ENCODE assay signal across 22 cellular contexts in the genomic region with DNA sequence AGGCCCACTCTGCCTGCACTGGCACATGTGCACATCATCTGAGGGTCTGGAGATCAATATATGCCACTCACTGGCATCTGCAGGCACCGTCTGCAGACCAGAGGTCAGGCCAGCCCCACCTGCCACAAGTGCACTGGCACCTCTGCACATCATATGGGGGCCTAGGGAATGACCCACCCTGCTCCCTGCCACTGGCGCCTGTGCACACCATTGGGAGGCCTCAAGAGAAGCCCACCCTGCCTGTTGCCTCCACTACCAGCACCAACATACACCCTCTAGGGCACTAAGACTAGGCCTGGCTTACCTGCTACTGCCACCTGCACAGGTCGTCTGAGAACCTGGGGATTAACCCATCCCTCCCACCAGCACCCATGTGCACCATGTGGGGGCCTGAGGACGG.
DNase-seq lines count a peak whose midpoint lies in the region; ATAC-seq, FAIRE-seq and TF ChIP-seq lines count a peak whose summit lies in the region.
"Had no signal": no experiment of that assay in that cellular context is flagged by ENCODE, and none has a peak within 500 bp of the region (broad histone marks: within the 10 kb centered on the region; RNA-seq: fewer than 3 reads in every experiment).

No MANE protein-coding gene starts in this region.

- no peak for TF ChIP-seq RAD21 in HCT116 (IDR thresholded peaks at IDR 0.05; ENCODE audit: low read depth)

- no peaks in the 10 kb centered on the region for H4K20me1 ChIP-seq in HCT116 (ENCODE audit: insufficient read depth)
- H4K20me1 ChIP-seq in PC-3 (ENCODE audit: low read length): no peaks in the 10 kb centered on the region
- no peaks in the 10 kb centered on the region for H4K20me1 ChIP-seq in fibroblast of lung (ENCODE audit: control insufficient read depth, extremely low read depth, insufficient read depth, low read length)

- FAIRE-seq in frontal cortex (lab: Jason Lieb, UNC): no peak
- FAIRE-seq: GM12892, GM19239, H54, HTR-8/SVneo had no signal

- H3K79me2 ChIP-seq in HCT116 (ENCODE audit: insufficient read depth, low read length): no peaks in the 10 kb centered on the region
- no peaks in the 10 kb centered on the region for H3K79me2 ChIP-seq in PC-3 (ENCODE audit: low read length)
- peaks cover 2% of the 10 kb centered on the region for H3K79me2 ChIP-seq in fibroblast of lung (ENCODE audit: control insufficient read depth, insufficient read depth, low read length)

- no peak for ATAC-seq in HCT116
- ATAC-seq in PC-3: no peak
- ATAC-seq in aorta (ENCODE audit: low FRiP score): peak; percentile 33
- ATAC-seq: Panc1 had no signal

- H3K9ac ChIP-seq in HCT116 (ENCODE audit: low read length) (no peak overlapping the region), PC-3 (ENCODE audit: low read length) (no peak overlapping the region), fibroblast of lung (ENCODE audit: insufficient read depth, low read length) (no peak overlapping the region)

- peaks cover 5% of the 10 kb centered on the region for H3F3A ChIP-seq in PC-3 (ENCODE audit: low read length, unreplicated experiment)

- H3K4me2 ChIP-seq in HCT116 (ENCODE audit: low read length): 0 out of 2 replicates have a peak overlapping the region, but pooled peaks have one; percentile 62
- no peak overlapping the region for H3K4me2 ChIP-seq in PC-3 (ENCODE audit: low read length)
- H3K4me2 ChIP-seq in fibroblast of lung (ENCODE audit: extremely low read depth, insufficient read depth, low read length): no peak overlapping the region

- WGBS in aorta, 2 donors: 91 to 94% methylated on average over 4 of the region's 4 CpGs

- POLR2A ChIA-PET in HCT116 (lab: Charles Lee) (no interaction called here), PC-3 (lab: Charles Lee; ENCODE audit: unreplicated experiment) (no interaction called here)

- intact Hi-C loops in HCT116 (cut with micrococcal nuclease): loop anchor here (10.0 kb wide), 1 partner anchor 373 kb away; no protein-coding TSS in a partner anchor
- intact Hi-C loops in PC-3 (cut with micrococcal nuclease): no loop called here
- intact Hi-C loops in aorta (cut with DNase I): no loop called here

- H3K4me3 ChIP-seq in HCT116 (replicated peaks in 1 of 2; ENCODE audit: low read depth in 1 of 2, low read length in 2 of 2) (no peak overlapping the region), PC-3 (ENCODE audit: low read length) (no peak overlapping the region), fibroblast of lung (replicated peaks in 1 of 4; ENCODE audit: control extremely low read depth in 1 of 4, insufficient read depth in 1 of 4, low read depth in 3 of 4, low read length in 4 of 4) (no peak overlapping the region), aorta (ENCODE audit: low read length in 2 of 2) (no peak overlapping the region)

- H3K4me1 ChIP-seq in HCT116 (ENCODE audit: control insufficient read depth in 1 of 2, insufficient read depth in 2 of 2, low read length in 2 of 2) (peaks cover 7 to 30% of the 10 kb centered on the region in 2 experiments; a peak in 3 of 4 replicates), PC-3 (ENCODE audit: insufficient read depth, low read length) (peaks cover 41% of the 10 kb centered on the region), fibroblast of lung (ENCODE audit: control insufficient read depth, extremely low read depth, insufficient read depth, low read length) (peaks cover 12% of the 10 kb centered on the region), aorta (ENCODE audit: control insufficient read depth in 1 of 2, insufficient read depth in 2 of 2, low read length in 2 of 2) (no peaks in the 10 kb centered on the region)

- H3K27ac ChIP-seq in HCT116 (ENCODE audit: low read depth, low read length): no peak overlapping the region
- 0 out of 2 replicates have a peak overlapping the region, but pooled peaks have one; percentile 52 for H3K27ac ChIP-seq in PC-3 (ENCODE audit: low read length)
- peak overlapping the region; percentile 20 for H3K27ac ChIP-seq in fibroblast of lung (ENCODE audit: insufficient read depth, low read length)
- no peak overlapping the region for H3K27ac ChIP-seq in aorta (ENCODE audit: low read depth in 1 of 2, low read length in 2 of 2)

- DNase-seq in HCT116 (ENCODE audit: low read depth, low spot score) (no peak), PC-3 (no peak), fibroblast of lung (ENCODE audit: low read depth in 2 of 2) (no peak), aorta (no peak), NCI-H446 (lab: John Stamatoyannopoulos, UW) (no peak), GDM1 (lab: John Stamatoyannopoulos, UW) (no peak), frontal cortex (ENCODE audit: low spot score in 2 of 2) (no peak)
- DNase-seq: ACHN; BE2C; CD8-positive, alpha-beta memory T cell; DMS 273 treated with DMSO at 0.1 percent for 48 hours; DMS79 treated with DMSO at 0.1 percent for 48 hours; KG1; MM.1S; NCI-H2029; NCI-H526 treated with DMSO at 0.1 percent for 48 hours; T-helper 1 cell had no signal

- TF ChIP-seq POLR2A in HCT116 (IDR thresholded peaks at IDR 0.05; ENCODE audit: borderline replicate concordance, extremely low read depth, insufficient read depth, insufficient read length): no peak

- H3K36me3 ChIP-seq in HCT116 (ENCODE audit: control insufficient read depth in 1 of 2, insufficient read depth in 2 of 2, low read length in 2 of 2) (no peaks in the 10 kb centered on the region), PC-3 (ENCODE audit: low read depth, low read length) (no peaks in the 10 kb centered on the region), fibroblast of lung (ENCODE audit: control insufficient read depth, insufficient read depth, low read length) (no peaks in the 10 kb centered on the region), aorta (ENCODE audit: control insufficient read depth in 1 of 2, insufficient read depth in 2 of 2, low read length in 1 of 2) (peaks cover 0 to 2% of the 10 kb centered on the region in 2 donors)
- H3K36me3 ChIP-seq: BE2C had no signal

- no peak for TF ChIP-seq CTCF in HCT116 (IDR thresholded peaks at IDR 0.05 in 2 of 3, conservative IDR thresholded peaks at IDR 0.05 in 1 of 3; ENCODE audit: borderline replicate concordance in 1 of 3, insufficient read depth in 1 of 3, low read depth in 2 of 3, low read length in 2 of 3)
- TF ChIP-seq CTCF in PC-3 (conservative IDR thresholded peaks at IDR 0.05; ENCODE audit: low read depth, low read length): no peak
- TF ChIP-seq CTCF in fibroblast of lung (conservative IDR thresholded peaks at IDR 0.05 in 1 of 2, IDR thresholded peaks at IDR 0.05 in 1 of 2; ENCODE audit: low read depth in 1 of 2, low read length in 2 of 2): no peak

- H2AFZ ChIP-seq in HCT116 (ENCODE audit: low read depth, low read length, poor library complexity, severe bottlenecking): no peak overlapping the region
- H2AFZ ChIP-seq in PC-3 (ENCODE audit: low read length): no peak overlapping the region
- H2AFZ ChIP-seq in fibroblast of lung (ENCODE audit: low read length): no peak overlapping the region

- H3K9me2 ChIP-seq in HCT116 (ENCODE audit: insufficient read depth) (no peaks in the 10 kb centered on the region), PC-3 (replicated peaks; ENCODE audit: low read length) (no peaks in the 10 kb centered on the region)

- RAD21 ChIA-PET in HCT116 (lab: Charles Lee; ENCODE audit: low non-redundant PET in 1 of 2, low total read pairs in 2 of 2, uncharacterized antibody in 2 of 2, unreplicated experiment in 2 of 2): no interaction called here

- no peaks in the 10 kb centered on the region for H3K27me3 ChIP-seq in HCT116 (ENCODE audit: insufficient read depth, low read length)
- no peaks in the 10 kb centered on the region for H3K27me3 ChIP-seq in PC-3 (ENCODE audit: low read length)
- H3K27me3 ChIP-seq in fibroblast of lung (ENCODE audit: control insufficient read depth, insufficient read depth, low read length): no peaks in the 10 kb centered on the region
- no peaks in the 10 kb centered on the region for H3K27me3 ChIP-seq in aorta (ENCODE audit: control insufficient read depth in 1 of 2, insufficient read depth in 2 of 2, low read length in 1 of 2)
- H3K27me3 ChIP-seq: BE2C had no signal

- CTCF ChIA-PET in HCT116 (lab: Charles Lee): no interaction called here
- CTCF ChIA-PET in PC-3 (lab: Charles Lee): no interaction called here

- H3K9me3 ChIP-seq in HCT116 (ENCODE audit: control insufficient read depth in 1 of 2, insufficient read depth in 1 of 2, low read depth in 1 of 2, low read length in 2 of 2): no peaks in the 10 kb centered on the region
- no peaks in the 10 kb centered on the region for H3K9me3 ChIP-seq in PC-3 (ENCODE audit: low read length)
- no peaks in the 10 kb centered on the region for H3K9me3 ChIP-seq in fibroblast of lung (ENCODE audit: control insufficient read depth, insufficient read depth, low read depth, low read length)
- H3K9me3 ChIP-seq in aorta (ENCODE audit: control insufficient read depth, low read length): no peaks in the 10 kb centered on the region
- H3K9me3 ChIP-seq: BE2C had no signal

- BruUV-seq in HCT116 (replicated peaks; lab: Mats Ljungman, UMichigan): no TSS peak
- no TSS peak for BruUV-seq in PC-3 (replicated peaks; lab: Mats Ljungman, UMichigan)

TF ChIP-seq in HCT116, 20 proteins besides CTCF, POLR2A, EP300 and RAD21 (continues in another document):
- TF ChIP-seq SRF (IDR thresholded peaks at IDR 0.05; ENCODE audit: low read depth): no peak
- TF ChIP-seq EZH2phosphoT487 (IDR thresholded peaks at IDR 0.05; ENCODE audit: borderline replicate concordance): no peak
- TF ChIP-seq FOSL1 (IDR thresholded peaks at IDR 0.05; ENCODE audit: low read depth): no peak
- no peak for TF ChIP-seq SIN3A (IDR thresholded peaks at IDR 0.05; ENCODE audit: low read depth)
- no peak for TF ChIP-seq EZH2 (IDR thresholded peaks at IDR 0.05)
- TF ChIP-seq CEBPB (IDR thresholded peaks at IDR 0.05; ENCODE audit: low read depth): no peak
- TF ChIP-seq, protein P1, sequence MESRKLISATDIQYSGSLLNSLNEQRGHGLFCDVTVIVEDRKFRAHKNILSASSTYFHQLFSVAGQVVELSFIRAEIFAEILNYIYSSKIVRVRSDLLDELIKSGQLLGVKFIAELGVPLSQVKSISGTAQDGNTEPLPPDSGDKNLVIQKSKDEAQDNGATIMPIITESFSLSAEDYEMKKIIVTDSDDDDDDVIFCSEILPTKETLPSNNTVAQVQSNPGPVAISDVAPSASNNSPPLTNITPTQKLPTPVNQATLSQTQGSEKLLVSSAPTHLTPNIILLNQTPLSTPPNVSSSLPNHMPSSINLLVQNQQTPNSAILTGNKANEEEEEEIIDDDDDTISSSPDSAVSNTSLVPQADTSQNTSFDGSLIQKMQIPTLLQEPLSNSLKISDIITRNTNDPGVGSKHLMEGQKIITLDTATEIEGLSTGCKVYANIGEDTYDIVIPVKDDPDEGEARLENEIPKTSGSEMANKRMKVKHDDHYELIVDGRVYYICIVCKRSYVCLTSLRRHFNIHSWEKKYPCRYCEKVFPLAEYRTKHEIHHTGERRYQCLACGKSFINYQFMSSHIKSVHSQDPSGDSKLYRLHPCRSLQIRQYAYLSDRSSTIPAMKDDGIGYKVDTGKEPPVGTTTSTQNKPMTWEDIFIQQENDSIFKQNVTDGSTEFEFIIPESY (IDR thresholded peaks at IDR 0.05; ENCODE audit: extremely low read depth, insufficient replicate concordance, low read length): no peak
- TF ChIP-seq SP1 (IDR thresholded peaks at IDR 0.05; ENCODE audit: low read depth): no peak
- no peak for TF ChIP-seq POLR2AphosphoS5 (IDR thresholded peaks at IDR 0.05; ENCODE audit: low read depth, low read length)
- TF ChIP-seq ZNF274 (IDR thresholded peaks at IDR 0.05; ENCODE audit: low read depth, low read length): no peak
- no peak for TF ChIP-seq ZFX (IDR thresholded peaks at IDR 0.05)

Comparison
In these comparisons a context has a peak if more than half of its experiments do, and no peak if none do; other contexts are left out.
1. H3K27ac ChIP-seq: peak in PC-3 (single experiment) and fibroblast of lung (single experiment); none in HCT116 (single experiment) and aorta (0 of 2).